ENCODE assay signal across 10 cellular contexts in the genomic region with DNA sequence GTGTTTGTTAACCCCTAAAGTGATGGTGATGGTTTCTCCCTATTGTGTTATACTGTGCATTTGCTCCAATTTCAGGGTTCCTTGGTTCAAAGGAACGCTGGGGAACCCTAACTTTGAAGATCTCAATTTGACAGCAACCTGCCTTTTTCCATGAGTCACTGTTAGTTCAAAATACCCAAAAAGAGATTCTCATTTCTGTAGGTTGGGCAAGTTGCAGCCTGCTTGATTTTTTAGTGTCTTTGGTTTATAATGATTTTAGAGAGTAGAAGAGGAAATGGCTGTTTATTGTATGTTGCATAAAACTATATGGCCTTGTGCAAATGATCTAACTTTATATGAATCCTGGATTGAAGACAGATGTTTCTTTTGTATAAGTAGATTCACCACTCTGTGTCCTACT. TPM values are rescaled to one million over a fixed set of nuclear protein-coding genes. Genes with fewer than 3 reads are reported as not detected.
DNase-seq lines count a peak whose midpoint lies in the region; ATAC-seq and TF ChIP-seq lines count a peak whose summit lies in the region.
"Had no signal": no experiment of that assay in that cellular context is flagged by ENCODE, and none has a peak within 500 bp of the region (broad histone marks: within the 10 kb centered on the region; RNA-seq: fewer than 3 reads in every experiment).

No MANE protein-coding gene starts in this region.

- H3K4me3 Mint-ChIP-seq in CD8-positive, alpha-beta T cell: peak overlapping the region; percentile 16
- H3K4me3 Mint-ChIP-seq in naive thymus-derived CD4-positive, alpha-beta T cell: peak overlapping the region in 8 of 10 donors; percentile 53 to 72 (median 66)

- no peaks in the 10 kb centered on the region for H3K36me3 Mint-ChIP-seq in CD8-positive, alpha-beta T cell
- peaks cover 0 to 11% (median 0%) of the 10 kb centered on the region in 5 donors for H3K36me3 Mint-ChIP-seq in naive thymus-derived CD4-positive, alpha-beta T cell

- no peak overlapping the region for H3K27ac ChIP-seq in CD8-positive, alpha-beta T cell (ENCODE audit: low read depth, low read length)
- peak overlapping the region; percentile 79 to 83 for H3K27ac ChIP-seq in ascending aorta
- H3K27ac ChIP-seq in naive thymus-derived CD4-positive, alpha-beta T cell (ENCODE audit: low read depth, low read length): no peak overlapping the region
- H3K27ac ChIP-seq: left ventricle myocardium inferior had no signal

- ATAC-seq in CD8-positive, alpha-beta T cell: no peak
- ATAC-seq in HG03439 (IDR thresholded peaks at IDR 0.05; ENCODE audit: unreplicated experiment) (peak; percentile 9), GM18517 (IDR thresholded peaks at IDR 0.05; ENCODE audit: unreplicated experiment) (no peak)
- no peak for ATAC-seq in naive thymus-derived CD4-positive, alpha-beta T cell

- intact Hi-C loops in CD8-positive, alpha-beta T cell (cut with DNase I, micrococcal nuclease): no loop called here
- intact Hi-C loops in ascending aorta (cut with DNase I): loop anchor here (2.0 to 10.0 kb wide), 4 partner anchors 13 to 545 kb away; a partner anchor contains a TSS
- intact Hi-C loops in naive thymus-derived CD4-positive, alpha-beta T cell (cut with micrococcal nuclease): loop anchor here (1.0 to 10.0 kb wide), 5 partner anchors 22 to 175 kb away; a partner anchor contains a TSS

- in situ Hi-C loops in HAP-1 (cut with MboI; ENCODE audit: low sequenced_read_pairs): no loop called here

- H3K27me3 ChIP-seq in CD8-positive, alpha-beta T cell (ENCODE audit: insufficient read depth, low read length): no peaks in the 10 kb centered on the region
- no peaks in the 10 kb centered on the region for H3K27me3 ChIP-seq in ascending aorta
- H3K27me3 ChIP-seq in naive thymus-derived CD4-positive, alpha-beta T cell (ENCODE audit: control insufficient read depth in 2 of 2, insufficient read depth in 2 of 2, low read length in 2 of 2): no peaks in the 10 kb centered on the region
- H3K27me3 ChIP-seq in HAP-1 (ENCODE audit: low read depth): no peaks in the 10 kb centered on the region

- H3K36me3 ChIP-seq in CD8-positive, alpha-beta T cell (ENCODE audit: insufficient read depth, low read length): no peaks in the 10 kb centered on the region
- H3K36me3 ChIP-seq in ascending aorta (no peaks in the 10 kb centered on the region), HAP-1 (replicated peaks) (no peaks in the 10 kb centered on the region)
- H3K36me3 ChIP-seq in naive thymus-derived CD4-positive, alpha-beta T cell (ENCODE audit: control insufficient read depth in 2 of 3, insufficient read depth in 3 of 3, low read length in 3 of 3): no peaks in the 10 kb centered on the region
- H3K36me3 ChIP-seq: left ventricle myocardium inferior had no signal

- no peak for DNase-seq in CD8-positive, alpha-beta T cell
- DNase-seq in ascending aorta (ENCODE audit: low spot score in 2 of 2) (no peak), HAP-1 (ENCODE audit: low spot score in 2 of 2) (no peak), COR-L47 (lab: John Stamatoyannopoulos, UW) (no peak), NCI-H748 treated with DMSO at 0.1 percent for 48 hours (lab: John Stamatoyannopoulos, UW) (no peak)
- peak in 1 of 9 donors; percentile 1 for DNase-seq in naive thymus-derived CD4-positive, alpha-beta T cell
- DNase-seq: amygdala, left ventricle myocardium inferior had no signal

- POLR2A ChIA-PET in CD8-positive, alpha-beta T cell (lab: Charles Lee): no interaction called here
- POLR2A ChIA-PET in naive thymus-derived CD4-positive, alpha-beta T cell (lab: Charles Lee): no interaction called here

- no peak for TF ChIP-seq CTCF in CD8-positive, alpha-beta T cell (IDR thresholded peaks at IDR 0.05)
- no peak for TF ChIP-seq CTCF in ascending aorta (IDR thresholded peaks at IDR 0.05)

- no peak overlapping the region for H3K27ac Mint-ChIP-seq in CD8-positive, alpha-beta T cell
- H3K27ac Mint-ChIP-seq in naive thymus-derived CD4-positive, alpha-beta T cell: peak overlapping the region in 7 of 9 donors; percentile 9 to 85 (median 37)

- peaks cover 15% of the 10 kb centered on the region for H3K4me1 Mint-ChIP-seq in CD8-positive, alpha-beta T cell (ENCODE audit: low read depth)
- peaks cover 14 to 21% (median 17%) of the 10 kb centered on the region in 7 donors for H3K4me1 Mint-ChIP-seq in naive thymus-derived CD4-positive, alpha-beta T cell

- H3K9me3 Mint-ChIP-seq in CD8-positive, alpha-beta T cell: no peaks in the 10 kb centered on the region
- H3K9me3 Mint-ChIP-seq in naive thymus-derived CD4-positive, alpha-beta T cell: peaks cover 0 to 3% (median 0%) of the 10 kb centered on the region in 11 donors

- H3K4me3 ChIP-seq in CD8-positive, alpha-beta T cell (ENCODE audit: low read depth, low read length): no peak overlapping the region
- H3K4me3 ChIP-seq in ascending aorta (peak overlapping the region; percentile 14 to 43), HAP-1 (no peak overlapping the region)
- H3K4me3 ChIP-seq in naive thymus-derived CD4-positive, alpha-beta T cell (ENCODE audit: low read length): no peak overlapping the region

- peaks cover 11% of the 10 kb centered on the region for H3K4me1 ChIP-seq in CD8-positive, alpha-beta T cell (ENCODE audit: insufficient read depth, low read length)
- H3K4me1 ChIP-seq in ascending aorta (peaks cover 13 to 63% of the 10 kb centered on the region in 2 donors), HAP-1 (peaks cover 24% of the 10 kb centered on the region)
- peaks cover 0 to 9% of the 10 kb centered on the region in 2 donors for H3K4me1 ChIP-seq in naive thymus-derived CD4-positive, alpha-beta T cell (ENCODE audit: control insufficient read depth in 2 of 2, insufficient read depth in 2 of 2, low read length in 2 of 2)
- H3K4me1 ChIP-seq: left ventricle myocardium inferior had no signal

- H3K9me3 ChIP-seq in CD8-positive, alpha-beta T cell (ENCODE audit: low read length): no peaks in the 10 kb centered on the region
- H3K9me3 ChIP-seq in ascending aorta: no peaks in the 10 kb centered on the region
- no peaks in the 10 kb centered on the region for H3K9me3 ChIP-seq in naive thymus-derived CD4-positive, alpha-beta T cell (ENCODE audit: control insufficient read depth in 2 of 3, low read length in 3 of 3)
- no peaks in the 10 kb centered on the region for H3K9me3 ChIP-seq in HAP-1
- H3K9me3 ChIP-seq: left ventricle myocardium inferior had no signal

- CTCF ChIA-PET in CD8-positive, alpha-beta T cell (lab: Charles Lee): no interaction called here
- CTCF ChIA-PET in naive thymus-derived CD4-positive, alpha-beta T cell (lab: Charles Lee): no interaction called here

- no peaks in the 10 kb centered on the region for H3K27me3 Mint-ChIP-seq in CD8-positive, alpha-beta T cell (ENCODE audit: low read depth)
- H3K27me3 Mint-ChIP-seq in naive thymus-derived CD4-positive, alpha-beta T cell: peaks cover 0 to 5% (median 0%) of the 10 kb centered on the region in 5 donors

RNA-seq across cellular contexts. Expression of a gene that starts 23.1 kb away (rescaled TPM):
- 1 to 10 TPM in 1 of 2 experiments, under 1 TPM in 1; 0.98 to 1.5 TPM for total RNA-seq in CD8-positive, alpha-beta T cell
- total RNA-seq in ascending aorta: 31.0 TPM
- 1 to 10 TPM in 2 of 5 experiments, under 1 TPM in 2, not detected in 1; 0.67 to 6.4 (median 2.2) TPM for total RNA-seq in naive thymus-derived CD4-positive, alpha-beta T cell
- not detected for polyA plus RNA-seq in naive thymus-derived CD4-positive, alpha-beta T cell

Comparison
In these comparisons a context has a peak if more than half of its experiments do, and no peak if none do; other contexts are left out.
1. H3K27ac ChIP-seq: peak in ascending aorta (2 of 2); none in CD8-positive, alpha-beta T cell (single experiment) and naive thymus-derived CD4-positive, alpha-beta T cell (single experiment).
2. H3K4me3 ChIP-seq: peak in ascending aorta (2 of 2); none in CD8-positive, alpha-beta T cell (single experiment), naive thymus-derived CD4-positive, alpha-beta T cell (single experiment) and HAP-1 (single experiment).
3. intact Hi-C loops: an anchor here in ascending aorta (2.0 to 10.0 kb wide) and naive thymus-derived CD4-positive, alpha-beta T cell (1.0 to 10.0 kb wide); none called in CD8-positive, alpha-beta T cell.